Comparison of ENCODE assay signal across 8 cellular contexts in the genomic region with DNA sequence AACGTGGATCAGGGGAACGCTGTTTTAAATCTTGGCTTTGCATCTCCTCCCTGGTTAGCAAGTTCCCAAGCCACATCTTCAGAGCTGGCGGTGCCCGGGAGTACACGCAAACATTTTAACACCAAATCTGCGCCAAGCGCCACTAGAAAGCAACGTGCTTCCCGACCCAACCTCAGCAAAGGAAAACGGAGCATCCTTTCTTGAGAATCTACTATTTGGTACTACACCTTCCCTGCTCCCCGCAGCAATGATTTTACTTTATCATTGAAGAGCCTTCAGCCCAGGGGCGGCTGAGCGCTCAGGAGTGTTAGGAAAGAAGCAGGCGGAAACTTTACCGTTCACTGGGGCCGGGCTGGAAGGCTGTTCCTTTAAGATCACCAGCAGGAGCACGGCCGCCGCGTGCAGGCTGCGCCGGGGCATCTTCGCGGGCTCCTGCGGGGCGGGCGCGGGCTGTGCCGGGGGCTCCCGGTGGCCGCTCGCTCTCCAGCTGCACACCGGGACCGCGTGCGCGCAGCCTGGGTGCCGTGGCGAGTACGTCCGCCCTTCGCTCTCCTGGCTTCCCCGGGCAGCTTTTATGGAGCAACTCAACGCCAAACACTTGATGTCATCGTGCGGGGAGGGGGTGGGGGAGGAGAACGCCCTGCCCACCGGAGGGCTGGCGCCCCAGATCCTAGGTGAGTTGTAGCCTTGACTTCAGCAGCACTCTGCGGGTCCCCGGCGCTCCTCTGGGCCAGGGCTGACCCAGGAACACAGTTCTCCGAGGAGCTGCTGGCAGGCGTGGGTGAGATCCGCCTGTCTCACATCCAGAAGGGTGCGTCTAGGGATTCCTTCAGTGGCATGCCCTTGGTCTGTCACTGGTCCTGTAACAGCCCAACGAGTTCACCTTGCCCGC. TPM values are rescaled to one million over a fixed set of nuclear protein-coding genes. Genes with fewer than 3 reads are reported as not detected.
A peak's percentile ranks its signal among the peaks of the same experiment; 100 is the strongest.
DNase-seq lines count a peak whose midpoint lies in the region; ATAC-seq and TF ChIP-seq lines count a peak whose summit lies in the region.

A gene (minus strand): TSS at position 546 of the 892 bp plus-strand sequence. CDS start 126 bp downstream, at position 420.

- H3K4me1 Mint-ChIP-seq in activated T-helper 17 cell treated with anti-CD3 and anti-CD28 coated beads, Interleukin-2, amount 50 U/mL, for 72 hours = peaks cover under 1% of the 10 kb centered on the region
- peaks cover 8% of the 10 kb centered on the region for H3K4me1 Mint-ChIP-seq in glutamatergic neuron (ENCODE audit: low read depth, unreplicated experiment)

- H3K4me3 Mint-ChIP-seq in activated T-helper 17 cell treated with anti-CD3 and anti-CD28 coated beads, Interleukin-2, amount 50 U/mL, for 72 hours = peak within 1 kb of the TSS; percentile 64
- peak within 1 kb of the TSS; percentile 88 for H3K4me3 Mint-ChIP-seq in glutamatergic neuron (ENCODE audit: unreplicated experiment)

- H3K4me3 ChIP-seq in AG04449 (ENCODE audit: low read depth, low read length) (peak within 1 kb of the TSS; percentile 73), HFF-Myc (replicated peaks; ENCODE audit: low read depth, low read length) (peak within 1 kb of the TSS; percentile 77), ovary (peak within 1 kb of the TSS; percentile 40)

- no peaks in the 10 kb centered on the region for H3K36me3 ChIP-seq in ovary

- TF ChIP-seq POLR2A in ovary (IDR thresholded peaks at IDR 0.05) = no peak

- CTCF ChIA-PET in AG04449 (lab: Yijun Ruan, JAX) = interaction anchor here (0.9 to 1.5 kb wide), 4 partner anchors 10 to 91 kb away, joined by 3 to 6 read pairs (median 4); no protein-coding TSS in a partner anchor

- TF ChIP-seq CTCF in AG04449 (IDR thresholded peaks at IDR 0.05; ENCODE audit: insufficient read depth, low read length, missing control alignments) = no peak
- TF ChIP-seq CTCF in HFF-Myc (IDR thresholded peaks at IDR 0.05; ENCODE audit: low read depth, low read length, missing control alignments) = no peak
- no peak for TF ChIP-seq CTCF in glutamatergic neuron (IDR thresholded peaks at IDR 0.05; ENCODE audit: partially characterized antibody, unreplicated experiment)
- no peak for TF ChIP-seq CTCF in ovary (IDR thresholded peaks at IDR 0.05)

- peaks cover 2% of the 10 kb centered on the region for H3K4me1 ChIP-seq in ovary (ENCODE audit: insufficient read depth)

- no peaks in the 10 kb centered on the region for H3K27me3 ChIP-seq in ovary

- intact Hi-C loops in ovary (cut with DNase I) = loop anchor here in 1 of 4 donors (10.0 kb wide), 1 partner anchor 87 kb away; no protein-coding TSS in a partner anchor

- no peak within 1 kb of the TSS for H3K27ac Mint-ChIP-seq in activated T-helper 17 cell treated with anti-CD3 and anti-CD28 coated beads, Interleukin-2, amount 50 U/mL, for 72 hours
- H3K27ac Mint-ChIP-seq in glutamatergic neuron (ENCODE audit: unreplicated experiment) = no peak within 1 kb of the TSS

- WGBS in ovary, 3 donors = 1 to 5% (median 2%) methylated on average over 30 to 58 of the region's 58 CpGs

- peak; percentile 64 for ATAC-seq in activated T-helper 17 cell treated with anti-CD3 and anti-CD28 coated beads, Interleukin-2, amount 50 U/mL, for 72 hours (replicated peaks)
- no peak for ATAC-seq in GM18517 (IDR thresholded peaks at IDR 0.05; ENCODE audit: unreplicated experiment)

- no peaks in the 10 kb centered on the region for H3K9me3 ChIP-seq in ovary

- DNase-seq in AG04449 (ENCODE audit: low read depth, low spot score) (no peak), HFF-Myc (ENCODE audit: extremely low read depth, low read depth) (no peak), glutamatergic neuron (peak; percentile 59), ovary (peak in 2 of 5 donors; percentile 30 to 46), NCI-H2196 treated with DMSO at 0.1 percent for 48 hours (lab: John Stamatoyannopoulos, UW; ENCODE audit: unreplicated experiment) (no peak), NCI-H2081 treated with DMSO at 0.1 percent for 48 hours (lab: John Stamatoyannopoulos, UW) (no peak)

- no peaks in the 10 kb centered on the region for H3K36me3 Mint-ChIP-seq in activated T-helper 17 cell treated with anti-CD3 and anti-CD28 coated beads, Interleukin-2, amount 50 U/mL, for 72 hours (ENCODE audit: low read depth)
- H3K36me3 Mint-ChIP-seq in glutamatergic neuron (ENCODE audit: unreplicated experiment) = no peaks in the 10 kb centered on the region

- TF ChIP-seq EP300 in ovary (IDR thresholded peaks at IDR 0.05) = no peak

- H3K27me3 Mint-ChIP-seq in activated T-helper 17 cell treated with anti-CD3 and anti-CD28 coated beads, Interleukin-2, amount 50 U/mL, for 72 hours = peaks cover 67% of the 10 kb centered on the region
- peaks cover 18% of the 10 kb centered on the region for H3K27me3 Mint-ChIP-seq in glutamatergic neuron (ENCODE audit: unreplicated experiment)

- no peak within 1 kb of the TSS for H3K27ac ChIP-seq in ovary

- no peaks in the 10 kb centered on the region for H3K9me3 Mint-ChIP-seq in activated T-helper 17 cell treated with anti-CD3 and anti-CD28 coated beads, Interleukin-2, amount 50 U/mL, for 72 hours
- H3K9me3 Mint-ChIP-seq in glutamatergic neuron (ENCODE audit: unreplicated experiment) = no peaks in the 10 kb centered on the region

- POLR2A ChIA-PET in AG04449 (lab: Yijun Ruan, JAX) = interaction anchor here (0.7 to 1.3 kb wide), 4 partner anchors 9 to 104 kb away, joined by 3 to 7 read pairs (median 3); no protein-coding TSS in a partner anchor

RNA-seq across cellular contexts. Expression of the gene that starts here (rescaled TPM):
- total RNA-seq in activated T-helper 17 cell treated with anti-CD3 and anti-CD28 coated beads, Interleukin-2, amount 50 U/mL, for 72 hours = 1 to 10 TPM in 1 of 2 donors, under 1 TPM in 1; 0.15 to 1.0 TPM
- not detected for total RNA-seq in glutamatergic neuron (ENCODE audit: unreplicated experiment)
- 10 to 100 TPM in 1 of 7 donors, 1 to 10 TPM in 4, under 1 TPM in 1, not detected in 1; 0.61 to 10.5 (median 3.5) TPM for total RNA-seq in ovary
- 1 to 10 TPM in 1 of 2 donors, under 1 TPM in 1; 0.16 to 4.6 TPM for polyA plus RNA-seq in ovary

Comparison
In these comparisons a context has a peak if more than half of its experiments do, and no peak if none do; other contexts are left out.
1. Peak in DNase-seq in glutamatergic neuron; RNA of the gene not detected or under 1 TPM.